ENCODE assay signal across 15 cellular contexts in the genomic region with DNA sequence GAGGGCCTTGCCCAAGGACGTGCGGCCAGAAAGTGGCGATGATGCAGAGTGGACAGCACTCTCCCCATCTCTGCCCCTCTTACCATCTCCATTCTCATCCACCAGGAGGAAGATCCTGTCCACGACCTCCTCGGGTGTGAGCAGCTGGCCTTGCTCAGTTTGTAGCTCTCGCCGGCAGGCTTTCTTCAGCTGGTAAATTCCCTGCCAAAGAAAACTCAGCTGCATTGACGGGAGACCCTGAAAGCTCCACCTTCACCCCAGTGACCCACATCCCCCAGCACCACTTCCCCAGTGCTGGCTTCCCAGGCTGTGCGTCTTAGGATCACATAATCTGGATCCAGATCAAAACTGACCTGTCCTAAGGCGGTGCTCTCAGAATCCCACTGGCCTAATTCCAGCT. TPM values are rescaled to one million over a fixed set of nuclear protein-coding genes. Genes with fewer than 3 reads are reported as not detected.
A peak's percentile ranks its signal among the peaks of the same experiment; 100 is the strongest.
DNase-seq lines count a peak whose midpoint lies in the region; ATAC-seq, FAIRE-seq and TF ChIP-seq lines count a peak whose summit lies in the region.
"Had no signal": no experiment of that assay in that cellular context is flagged by ENCODE, and none has a peak within 500 bp of the region (broad histone marks: within the 10 kb centered on the region; RNA-seq: fewer than 3 reads in every experiment).

No MANE protein-coding gene starts in this region.

- no peak overlapping the region for H3K23ac ChIP-seq in H1 (ENCODE audit: insufficient read length)

- ATAC-seq in CD4-positive, CD25-positive, alpha-beta regulatory T cell (ENCODE audit: low read depth in 2 of 2) = no peak
- ATAC-seq: A549 had no signal

- no peaks in the 10 kb centered on the region for H4K20me1 ChIP-seq in H1 (replicated peaks in 1 of 2; ENCODE audit: control insufficient read depth in 1 of 2, insufficient read depth in 2 of 2, low read length in 2 of 2)

- H3K9ac ChIP-seq in H1 (replicated peaks in 1 of 4; ENCODE audit: extremely low read depth in 1 of 4, low read depth in 3 of 4, low read length in 3 of 4) = no peak overlapping the region; a peak in 1 of 7 replicates

- H2BK5ac ChIP-seq in H1 (ENCODE audit: low read depth, low read length) = 0 out of 2 replicates have a peak overlapping the region, but pooled peaks have one; percentile 7

- CTCF ChIA-PET in AG04450 (lab: Charles Lee) (interaction anchor here (0.5 to 1.6 kb wide), 2 partner anchors 29 to 111 kb away, joined by 3 to 9 read pairs; no protein-coding TSS in a partner anchor), H1 (lab: Charles Lee; ENCODE audit: partially characterized antibody) (interaction anchor here (0.5 to 3.0 kb wide), 15 partner anchors 9 to 1643 kb away, joined by 3 to 12 read pairs (median 4); no protein-coding TSS in a partner anchor)

- H2AK5ac ChIP-seq in H1 (ENCODE audit: low read depth, low read length) = 0 out of 2 replicates have a peak overlapping the region, but pooled peaks have one; percentile 3

- H3K79me2 ChIP-seq in H1 (ENCODE audit: control insufficient read depth in 1 of 2, insufficient read depth in 2 of 2, low read length in 2 of 2) = no peaks in the 10 kb centered on the region

- H3K27ac Mint-ChIP-seq in CD4-positive, CD25-positive, alpha-beta regulatory T cell = peak overlapping the region in 2 of 3 donors; percentile 29 to 57
- H3K27ac Mint-ChIP-seq in nephron = peak overlapping the region; percentile 15 to 51 (median 33)
- H3K27ac Mint-ChIP-seq: CD14-positive monocyte had no signal

- H3K4me2 ChIP-seq in H1 (ENCODE audit: insufficient read depth in 1 of 2, low read depth in 2 of 2, low read length in 2 of 2) = no peak overlapping the region
- H3K4me2 ChIP-seq: A549 had no signal

- H3K4me3 ChIP-seq in AG04450 (ENCODE audit: low read depth, low read length) (no peak overlapping the region), H1 (ENCODE audit: extremely low read depth in 1 of 4, insufficient read depth in 2 of 4, low read depth in 3 of 4, low read length in 4 of 4) (no peak overlapping the region)
- no peak overlapping the region for H3K4me3 ChIP-seq in CD4-positive, CD25-positive, alpha-beta regulatory T cell (ENCODE audit: low read depth, low read length)
- H3K4me3 ChIP-seq: A549 had no signal

- H3K36me3 Mint-ChIP-seq in CD4-positive, CD25-positive, alpha-beta regulatory T cell = peaks cover 6% of the 10 kb centered on the region
- no peaks in the 10 kb centered on the region for H3K36me3 Mint-ChIP-seq in nephron (ENCODE audit: low read depth)
- H3K36me3 Mint-ChIP-seq: CD14-positive monocyte had no signal

- TF ChIP-seq CTCF in AG04450 (IDR thresholded peaks at IDR 0.05; ENCODE audit: low read depth, low read length) (peak; percentile 21; the same call in 1 of the 2 replicates), H1 (IDR thresholded peaks at IDR 0.05; ENCODE audit: control extremely low read depth in 1 of 3, insufficient read depth in 1 of 3, low read depth in 1 of 3, low read length in 3 of 3) (no peak), nephron (IDR thresholded peaks at IDR 0.05; ENCODE audit: unreplicated experiment in 3 of 3) (no peak)

- H3K4me1 Mint-ChIP-seq in CD4-positive, CD25-positive, alpha-beta regulatory T cell = no peaks in the 10 kb centered on the region
- H3K4me1 Mint-ChIP-seq in nephron = peaks cover 11% of the 10 kb centered on the region
- H3K4me1 Mint-ChIP-seq: CD14-positive monocyte, IgD-negative memory B cell had no signal

- H3K27me3 ChIP-seq in AG04450 (ENCODE audit: control insufficient read depth, insufficient read depth, low read length) = no peaks in the 10 kb centered on the region
- H3K27me3 ChIP-seq in CD4-positive, CD25-positive, alpha-beta regulatory T cell (ENCODE audit: control insufficient read depth, insufficient read depth, low read length) = no peaks in the 10 kb centered on the region
- no peaks in the 10 kb centered on the region for H3K27me3 ChIP-seq in H1 (replicated peaks in 1 of 4; ENCODE audit: control insufficient read depth in 3 of 4, extremely low read depth in 1 of 4, insufficient read depth in 3 of 4, low read length in 3 of 4)

- no peak for TF ChIP-seq RAD21 in H1 (IDR thresholded peaks at IDR 0.05 in 1 of 2, conservative IDR thresholded peaks at IDR 0.05 in 1 of 2; ENCODE audit: low read depth in 2 of 2, low read length in 2 of 2)

- no peak overlapping the region for H4K91ac ChIP-seq in H1 (replicated peaks; ENCODE audit: insufficient read length, low read length)

- no peaks in the 10 kb centered on the region for H3K23me2 ChIP-seq in H1 (ENCODE audit: low read depth, low read length)

- 0 out of 2 replicates have a peak overlapping the region, but pooled peaks have one; percentile 86 for H2BK20ac ChIP-seq in H1 (ENCODE audit: low read length)

- 87% methylated on average over 10 of the region's 10 CpGs; no CpG with 5 or more reads in 1 of the 2 experiments for WGBS in H1 (ENCODE audit: extremely low coverage in 1 of 2, insufficient coverage in 1 of 2, insufficient read length in 1 of 2, insufficient replicate concordance in 2 of 2, low coverage in 1 of 2, low lambda C conversion rate in 2 of 2, missing lambda C conversion rate in 1 of 2), 2 experiments

- POLR2A ChIA-PET in AG04450 (lab: Yijun Ruan, JAX) = interaction anchor here (2.4 kb wide), 1 partner anchor 15 kb away, joined by 8 read pairs; no protein-coding TSS in a partner anchor
- POLR2A ChIA-PET in H1 (lab: Charles Lee; ENCODE audit: partially characterized antibody) = interaction anchor here (0.6 to 1.4 kb wide), 5 partner anchors 9 to 135 kb away, joined by 3 read pairs; a partner anchor contains a TSS

- H3K27ac ChIP-seq in AG04450 (ENCODE audit: low read depth, low read length) (no peak overlapping the region), H1 (ENCODE audit: low read depth, low read length) (no peak overlapping the region)
- no peak overlapping the region for H3K27ac ChIP-seq in CD4-positive, CD25-positive, alpha-beta regulatory T cell (ENCODE audit: insufficient read depth, low read length, poor library complexity, severe bottlenecking)
- H3K27ac ChIP-seq: A549 had no signal

- no peak overlapping the region for H3K56ac ChIP-seq in H1 (replicated peaks; ENCODE audit: insufficient read length, low read depth, low read length)

- no peaks in the 10 kb centered on the region for H3K36me3 ChIP-seq in CD4-positive, CD25-positive, alpha-beta regulatory T cell (ENCODE audit: control insufficient read depth, insufficient read depth, low read length)
- no peaks in the 10 kb centered on the region for H3K36me3 ChIP-seq in H1 (ENCODE audit: control insufficient read depth in 2 of 4, insufficient read depth in 4 of 4, low read length in 3 of 4)

- no peaks in the 10 kb centered on the region for H3K9me3 Mint-ChIP-seq in CD4-positive, CD25-positive, alpha-beta regulatory T cell
- no peaks in the 10 kb centered on the region for H3K9me3 Mint-ChIP-seq in nephron
- H3K9me3 Mint-ChIP-seq: CD14-positive monocyte, IgD-negative memory B cell had no signal

- H3K14ac ChIP-seq in H1 (ENCODE audit: insufficient read length) = no peak overlapping the region

- H2BK12ac ChIP-seq in H1 (ENCODE audit: low read depth, low read length) = peak overlapping the region; percentile 31; the same call in 1 of the 2 replicates

- TF ChIP-seq EP300 in H1 (IDR thresholded peaks at IDR 0.05; ENCODE audit: borderline replicate concordance in 1 of 2, low read depth in 2 of 2, low read length in 2 of 2) = no peak

- H4K8ac ChIP-seq in H1 (ENCODE audit: extremely low read depth, insufficient read depth, low read length) = no peak overlapping the region

- no peaks in the 10 kb centered on the region for H3K4me1 ChIP-seq in CD4-positive, CD25-positive, alpha-beta regulatory T cell (ENCODE audit: control insufficient read depth, insufficient read depth, low read length, poor library complexity, severe bottlenecking)
- peaks cover 0 to 10% (median 4%) of the 10 kb centered on the region in 4 experiments; a peak in 4 of 7 replicates for H3K4me1 ChIP-seq in H1 (replicated peaks in 1 of 4; ENCODE audit: control insufficient read depth in 3 of 4, insufficient read depth in 4 of 4, low read length in 3 of 4)
- H3K4me1 ChIP-seq: A549 had no signal

- no peak overlapping the region; the same call in 1 of the 2 replicates for H2BK15ac ChIP-seq in H1 (ENCODE audit: low read length)

- no peak overlapping the region; the same call in 1 of the 2 replicates for H3K18ac ChIP-seq in H1 (ENCODE audit: extremely low read depth, low read length)

- no peak overlapping the region for H4K5ac ChIP-seq in H1 (ENCODE audit: insufficient read length, low read depth, low read length)

- no peaks in the 10 kb centered on the region for H3K27me3 Mint-ChIP-seq in CD4-positive, CD25-positive, alpha-beta regulatory T cell
- no peaks in the 10 kb centered on the region for H3K27me3 Mint-ChIP-seq in nephron (ENCODE audit: low read depth)

- H2BK120ac ChIP-seq in H1 (replicated peaks; ENCODE audit: low read depth, low read length) = no peak overlapping the region

- DNase-seq in AG04450 (ENCODE audit: low read depth, low spot score) = no peak
- no peak for DNase-seq in CD4-positive, CD25-positive, alpha-beta regulatory T cell
- no peak for DNase-seq in H1 (ENCODE audit: low read depth in 1 of 2, low spot score in 2 of 2)
- no peak for DNase-seq in activated CD8-positive, alpha-beta memory T cell treated with anti-CD3 and anti-CD28 coated beads for 24 hours
- no peak for DNase-seq in NCI-H1930 (lab: John Stamatoyannopoulos, UW)
- DNase-seq in NCI-H1417 (lab: John Stamatoyannopoulos, UW) = no peak
- no peak for DNase-seq in T-helper 1 cell
- DNase-seq: DMS53, GF-D8, H7 had no signal

- FAIRE-seq in H1 (lab: Jason Lieb, UNC) = no peak
- FAIRE-seq: A549 had no signal

- no peaks in the 10 kb centered on the region for H3K9me3 ChIP-seq in AG04450 (ENCODE audit: control insufficient read depth, insufficient read depth, low read length)
- no peaks in the 10 kb centered on the region for H3K9me3 ChIP-seq in CD4-positive, CD25-positive, alpha-beta regulatory T cell (ENCODE audit: control insufficient read depth in 2 of 2, low read length in 2 of 2)
- no peaks in the 10 kb centered on the region for H3K9me3 ChIP-seq in H1 (ENCODE audit: insufficient read depth in 2 of 2, low read depth in 1 of 2, low read length in 1 of 2)
- H3K9me3 ChIP-seq: A549 had no signal

- no peak overlapping the region for H2AFZ ChIP-seq in H1 (ENCODE audit: low read length)

- H3K4ac ChIP-seq in H1 (replicated peaks; ENCODE audit: insufficient read length, low read depth, low read length) = no peak overlapping the region

- no peak for TF ChIP-seq POLR2A in H1 (IDR thresholded peaks at IDR 0.05; ENCODE audit: control extremely low read depth in 1 of 2, low read depth in 2 of 2, low read length in 2 of 2)

- H3K79me1 ChIP-seq in H1 (ENCODE audit: low read depth, low read length) = no peaks in the 10 kb centered on the region

- no peak overlapping the region for H3K4me3 Mint-ChIP-seq in CD4-positive, CD25-positive, alpha-beta regulatory T cell
- H3K4me3 Mint-ChIP-seq in nephron = no peak overlapping the region
- H3K4me3 Mint-ChIP-seq: CD14-positive monocyte, IgD-negative memory B cell had no signal

RNA-seq across cellular contexts. Expression of a gene that starts 9.2 kb away (rescaled TPM):
- polyA plus RNA-seq in AG04450 (2011; rRNA removed) (0.21 and 0.40 TPM in 2 replicates), H1 (2011; rRNA removed) (0.53 and 1.4 TPM in 2 replicates)
- polyA minus RNA-seq in AG04450 (2011; rRNA and poly(A)+ RNA removed) = 0.39 and 0.46 TPM in 2 replicates
- total RNA-seq in CD4-positive, CD25-positive, alpha-beta regulatory T cell = 2.2 TPM
- under 1 TPM in 1 of 4 donors, not detected in 3; 0.40 TPM for polyA plus RNA-seq in CD4-positive, CD25-positive, alpha-beta regulatory T cell
- 0.98 and 1.4 TPM in 2 replicates for total RNA-seq in H1 (2021; fragmentation: NEBNext Ultra II Directional; extraction: Animal tissue kit (Norgen Biotek cat#: 25700))
- polyA plus RNA-seq in H1 (2011; cell fraction: cytosol; rRNA removed) = 0.87 TPM
- polyA plus RNA-seq in H1 (2011; cell fraction: nucleus; rRNA removed) = 1.2 TPM
- polyA plus RNA-seq in H1 (2012, experiment 1 of 2) = 1.3 to 2.4 TPM (median 2.3 TPM) in 4 replicates
- polyA plus RNA-seq in H1 (2012, experiment 2 of 2) = not detected
- polyA plus RNA-seq in H1 (2013, experiment 1 of 2) = 0.26 TPM
- polyA plus RNA-seq in H1 (2013, experiment 2 of 2) = 0.26 TPM
- 0.76 and 0.83 TPM in 2 replicates for polyA minus RNA-seq in H1 (2011; rRNA and poly(A)+ RNA removed)
- polyA minus RNA-seq in H1 (2011; cell fraction: cytosol; rRNA and poly(A)+ RNA removed) = not detected
- polyA minus RNA-seq in H1 (2011; cell fraction: nucleus; rRNA and poly(A)+ RNA removed) = 0.60 TPM
- total RNA-seq: HT-29 had no signal

RNA-seq across cellular contexts. Expression of a gene that starts 12.4 kb away (rescaled TPM):
- polyA plus RNA-seq in AG04450 (2011; rRNA removed) (1.5 and 1.9 TPM in 2 replicates), H1 (2011; rRNA removed) (23.4 and 24.6 TPM in 2 replicates)
- 0.26 and 0.87 TPM in 2 replicates for polyA minus RNA-seq in AG04450 (2011; rRNA and poly(A)+ RNA removed)
- not detected for total RNA-seq in CD4-positive, CD25-positive, alpha-beta regulatory T cell
- not detected for polyA plus RNA-seq in CD4-positive, CD25-positive, alpha-beta regulatory T cell
- total RNA-seq in H1 (2021; fragmentation: NEBNext Ultra II Directional; extraction: Animal tissue kit (Norgen Biotek cat#: 25700)) = 4.6 and 5.2 TPM in 2 replicates
- polyA plus RNA-seq in H1 (2011; cell fraction: cytosol; rRNA removed) = 18.1 TPM
- polyA plus RNA-seq in H1 (2011; cell fraction: nucleus; rRNA removed) = 11.5 TPM
- polyA plus RNA-seq in H1 (2012, experiment 1 of 2) = 7.1 to 11.5 TPM (median 9.3 TPM) in 4 replicates
- 8.3 TPM for polyA plus RNA-seq in H1 (2012, experiment 2 of 2)
- 3.1 TPM for polyA plus RNA-seq in H1 (2013, experiment 1 of 2)
- 3.5 TPM for polyA plus RNA-seq in H1 (2013, experiment 2 of 2)
- polyA minus RNA-seq in H1 (2011; rRNA and poly(A)+ RNA removed) = 7.7 and 9.4 TPM in 2 replicates
- polyA minus RNA-seq in H1 (2011; cell fraction: cytosol; rRNA and poly(A)+ RNA removed) = 2.9 TPM
- 6.3 TPM for polyA minus RNA-seq in H1 (2011; cell fraction: nucleus; rRNA and poly(A)+ RNA removed)
- total RNA-seq: HT-29 had no signal
- polyA plus RNA-seq: A549, CD14-positive monocyte, IgD-negative memory B cell had no signal

RNA-seq across cellular contexts. Expression of a gene that starts 32.1 kb away (rescaled TPM):
- polyA plus RNA-seq in AG04450 (2011; rRNA removed) = 45.4 and 63.2 TPM in 2 replicates
- polyA minus RNA-seq in AG04450 (2011; rRNA and poly(A)+ RNA removed) = 10.4 and 17.6 TPM in 2 replicates
- total RNA-seq in CD4-positive, CD25-positive, alpha-beta regulatory T cell = 16.2 TPM
- 10 to 100 TPM; 44.7 to 53.9 (median 48.3) TPM for polyA plus RNA-seq in CD4-positive, CD25-positive, alpha-beta regulatory T cell
- 32.0 and 33.6 TPM in 2 replicates for total RNA-seq in H1 (2021; fragmentation: NEBNext Ultra II Directional; extraction: Animal tissue kit (Norgen Biotek cat#: 25700))
- polyA plus RNA-seq in H1 (2011; rRNA removed) = 13.2 and 20.5 TPM in 2 replicates
- 28.0 TPM for polyA plus RNA-seq in H1 (2011; cell fraction: cytosol; rRNA removed)
- polyA plus RNA-seq in H1 (2011; cell fraction: nucleus; rRNA removed) = 5.8 TPM
- 17.5 to 26.9 TPM (median 19.3 TPM) in 4 replicates for polyA plus RNA-seq in H1 (2012, experiment 1 of 2)
- 4.3 TPM for polyA plus RNA-seq in H1 (2012, experiment 2 of 2)
- 30.8 TPM for polyA plus RNA-seq in H1 (2013, experiment 1 of 2)
- 33.4 TPM for polyA plus RNA-seq in H1 (2013, experiment 2 of 2)
- polyA minus RNA-seq in H1 (2011; rRNA and poly(A)+ RNA removed) = 10.7 and 13.1 TPM in 2 replicates
- polyA minus RNA-seq in H1 (2011; cell fraction: cytosol; rRNA and poly(A)+ RNA removed) = 8.7 TPM
- polyA minus RNA-seq in H1 (2011; cell fraction: nucleus; rRNA and poly(A)+ RNA removed) = 9.8 TPM

RNA-seq across cellular contexts. Expression of a gene that starts 43.2 kb away (rescaled TPM):
- 0.68 and 1.1 TPM in 2 replicates for polyA plus RNA-seq in AG04450 (2011; rRNA removed)
- polyA minus RNA-seq in AG04450 (2011; rRNA and poly(A)+ RNA removed) = 0.52 and 1.2 TPM in 2 replicates
- total RNA-seq in CD4-positive, CD25-positive, alpha-beta regulatory T cell = not detected
- polyA plus RNA-seq in CD4-positive, CD25-positive, alpha-beta regulatory T cell = under 1 TPM in 1 of 4 donors, not detected in 3; 0.05 TPM
- 62.2 and 64.0 TPM in 2 replicates for total RNA-seq in H1 (2021; fragmentation: NEBNext Ultra II Directional; extraction: Animal tissue kit (Norgen Biotek cat#: 25700))
- polyA plus RNA-seq in H1 (2011; rRNA removed) = 31.5 and 33.8 TPM in 2 replicates
- 19.4 TPM for polyA plus RNA-seq in H1 (2011; cell fraction: cytosol; rRNA removed)
- polyA plus RNA-seq in H1 (2011; cell fraction: nucleus; rRNA removed) = 20.4 TPM
- polyA plus RNA-seq in H1 (2012, experiment 1 of 2) = 43.4 to 53.5 TPM (median 48.5 TPM) in 4 replicates
- polyA plus RNA-seq in H1 (2012, experiment 2 of 2) = 48.0 TPM
- 38.7 TPM for polyA plus RNA-seq in H1 (2013, experiment 1 of 2)
- 37.7 TPM for polyA plus RNA-seq in H1 (2013, experiment 2 of 2)
- 7.2 and 7.4 TPM in 2 replicates for polyA minus RNA-seq in H1 (2011; rRNA and poly(A)+ RNA removed)
- 24.7 TPM for polyA minus RNA-seq in H1 (2011; cell fraction: cytosol; rRNA and poly(A)+ RNA removed)
- polyA minus RNA-seq in H1 (2011; cell fraction: nucleus; rRNA and poly(A)+ RNA removed) = 17.3 TPM
- polyA plus RNA-seq: CD14-positive monocyte, IgD-negative memory B cell had no signal
